26 cellular contexts compared by ENCODE assay signal in genomic region chr2:10084956-10085851, GRCh38. TPM values are rescaled to one million over a fixed set of nuclear protein-coding genes. Genes with fewer than 3 reads are reported as not detected.
"Had no signal": no experiment of that assay in that cellular context is flagged by ENCODE, and none has a peak within 500 bp of the region (broad histone marks: within the 10 kb centered on the region; RNA-seq: fewer than 3 reads in every experiment).

No MANE protein-coding gene starts in this region.

- H3K4me1 ChIP-seq: testis had no signal

- H3K36me3 ChIP-seq: brain microvascular endothelial cell, ovary, uterus had no signal

- H3K27me3 ChIP-seq: ovary, testis, uterus had no signal

- H3K27ac ChIP-seq: brain microvascular endothelial cell, ovary, testis, uterus had no signal

- FAIRE-seq: endothelial cell of umbilical vein had no signal

- DNase-seq: activated CD4-positive, alpha-beta memory T cell treated with anti-CD3 and anti-CD28 coated beads, Interleukin-2, amount 10 ng/mL, durations not matched to agents 7 days and 5 days; activated CD4-positive, alpha-beta T cell treated with anti-CD3 and anti-CD28 coated beads, Interleukin-2, amount 10 ng/mL, durations not matched to agents 24 days and 14 days; activated effector memory CD4-positive, alpha-beta T cell treated with Interleukin-2 at 50 U/mL for 16 hours; activated naive CD4-positive, alpha-beta T cell treated with anti-CD3 and anti-CD28 coated beads, Interleukin-2, amount 10 ng/mL, durations not matched to agents 7 days and 5 days; activated T-cell treated with anti-CD3 and anti-CD28 coated beads, Interleukin-2, amount 50 U/mL, for 72 hours; anterior cingulate cortex; brain microvascular endothelial cell; dermis blood vessel endothelial cell; effector memory CD8-positive, alpha-beta T cell; foreskin melanocyte; hippocampal formation; left colon; naive thymus-derived CD8-positive, alpha-beta T cell; ovary; stimulated activated CD4-positive, alpha-beta T cell treated with anti-CD3 and anti-CD28 coated beads, Interleukin-15, amount 100 ng/mL, for 24 hours; T-helper 2 cell; testis; trophoblast cell; uterus had no signal

- ATAC-seq: activated CD4-positive, CD25-positive, alpha-beta regulatory T cell treated with anti-CD3 and anti-CD28 coated beads, Interleukin-2, amount 50 U/mL, for 24 hours; activated T-cell treated with anti-CD3 and anti-CD28 coated beads, Interleukin-2, amount 50 U/mL, for 72 hours; effector memory CD8-positive, alpha-beta T cell; esophagus mucosa; left colon; naive thymus-derived CD8-positive, alpha-beta T cell; sciatic nerve; stimulated activated memory B cell treated with anti-CD40 and anti-IgM and Interleukin-4, amounts not matched to agents 10 μg/mL and 1 μg/mL and 100 μg/mL, for 72 hours had no signal

- H3K4me3 ChIP-seq: ovary, smooth muscle cell, testis, uterus had no signal

- H3K9me3 ChIP-seq: ovary, testis, uterus had no signal

RNA-seq across cellular contexts. Expression of gene CYS1, which starts 5.0 kb away (rescaled TPM):
- total RNA-seq: endothelial cell of umbilical vein; lung microvascular endothelial cell; naive thymus-derived CD8-positive, alpha-beta T cell had no signal
- polyA plus RNA-seq: endothelial cell of umbilical vein; naive thymus-derived CD8-positive, alpha-beta T cell had no signal
